In genomic region chr11:117144477-117145392, GRCh38 we compare ENCODE assay signal across 1 cellular context.
TF ChIP-seq lines count a peak whose summit lies in the region.

No MANE protein-coding gene starts in this region.

TF ChIP-seq in HepG2, 621 proteins besides CTCF, POLR2A, EP300 and RAD21 (continued from another document):
- peak; percentile 96 for TF ChIP-seq ZNF740 (CRISPR knock-in tag; IDR thresholded peaks at IDR 0.05)
- no peak; the same call in 1 of the 2 replicates for TF ChIP-seq YEATS4 (CRISPR knock-in tag; IDR thresholded peaks at IDR 0.05; ENCODE audit: borderline replicate concordance)
- peak; percentile 32; the same call in 1 of the 2 replicates for TF ChIP-seq PBX2 (CRISPR knock-in tag; IDR thresholded peaks at IDR 0.05)
- 0 out of 2 replicates have a peak, but pooled peaks have one; percentile 46 for TF ChIP-seq CSRNP1 (CRISPR knock-in tag; IDR thresholded peaks at IDR 0.05)
- TF ChIP-seq PAWR (CRISPR knock-in tag; IDR thresholded peaks at IDR 0.05; ENCODE audit: borderline replicate concordance) = no peak
- peak; percentile 8; the same call in 1 of the 2 replicates for TF ChIP-seq GABPB1 (CRISPR knock-in tag; IDR thresholded peaks at IDR 0.05)
- no peak for TF ChIP-seq ZNF317 (CRISPR knock-in tag; IDR thresholded peaks at IDR 0.05)
- TF ChIP-seq ZNF572 (CRISPR knock-in tag; IDR thresholded peaks at IDR 0.05) = peak; percentile 37; the same call in 1 of the 2 replicates
- TF ChIP-seq KDM5A (IDR thresholded peaks at IDR 0.05; ENCODE audit: borderline replicate concordance, low read length) = peak; percentile 79
- TF ChIP-seq UBTF (CRISPR knock-in tag; IDR thresholded peaks at IDR 0.05) = peak; percentile 28; the same call in 1 of the 2 replicates
- 0 out of 2 replicates have a peak, but pooled peaks have one; percentile 71 for TF ChIP-seq SMYD3 (CRISPR knock-in tag; IDR thresholded peaks at IDR 0.05)
- no peak for TF ChIP-seq ZNF530 (CRISPR knock-in tag; IDR thresholded peaks at IDR 0.05; ENCODE audit: low read depth)
- TF ChIP-seq ZBTB14 (CRISPR knock-in tag; IDR thresholded peaks at IDR 0.05) = peak; percentile 67
- TF ChIP-seq E2F2 (CRISPR knock-in tag; IDR thresholded peaks at IDR 0.05; ENCODE audit: borderline replicate concordance) = 0 out of 2 replicates have a peak, but pooled peaks have one; percentile 45
- TF ChIP-seq ZNF501 (CRISPR knock-in tag; IDR thresholded peaks at IDR 0.05) = 0 out of 2 replicates have a peak, but pooled peaks have one; percentile 32
- peak; percentile 48; the same call in 1 of the 2 replicates for TF ChIP-seq BRD4 (CRISPR knock-in tag; IDR thresholded peaks at IDR 0.05)
- TF ChIP-seq ZBTB1 (CRISPR knock-in tag; IDR thresholded peaks at IDR 0.05; ENCODE audit: borderline replicate concordance) = no peak
- TF ChIP-seq ZFX (CRISPR knock-in tag; IDR thresholded peaks at IDR 0.05; ENCODE audit: low read depth) = peak; percentile 87
- TF ChIP-seq ZNF205 (CRISPR knock-in tag; IDR thresholded peaks at IDR 0.05) = no peak
- TF ChIP-seq NR1H2 (CRISPR knock-in tag; IDR thresholded peaks at IDR 0.05; ENCODE audit: borderline replicate concordance, low read depth) = no peak; the same call in 1 of the 2 replicates
- TF ChIP-seq ZNF20 (CRISPR knock-in tag; IDR thresholded peaks at IDR 0.05) = 0 out of 2 replicates have a peak, but pooled peaks have one; percentile 23
- 0 out of 2 replicates have a peak, but pooled peaks have one; percentile 36 for TF ChIP-seq SNAPC5 (CRISPR knock-in tag; IDR thresholded peaks at IDR 0.05; ENCODE audit: borderline replicate concordance)
- 0 out of 2 replicates have a peak, but pooled peaks have one; percentile 72 for TF ChIP-seq TMF1 (CRISPR knock-in tag; IDR thresholded peaks at IDR 0.05; ENCODE audit: low read depth)
- TF ChIP-seq JUNB (CRISPR knock-in tag; IDR thresholded peaks at IDR 0.05; ENCODE audit: borderline replicate concordance) = no peak
- TF ChIP-seq ZFY (CRISPR knock-in tag; IDR thresholded peaks at IDR 0.05) = peak; percentile 91
- 0 out of 2 replicates have a peak, but pooled peaks have one; percentile 18 for TF ChIP-seq POGZ (CRISPR knock-in tag; IDR thresholded peaks at IDR 0.05)
- TF ChIP-seq SIN3A (IDR thresholded peaks at IDR 0.05; ENCODE audit: borderline replicate concordance, low read depth, low read length) = peak; percentile 50; the same call in 1 of the 2 replicates
- 0 out of 2 replicates have a peak, but pooled peaks have one; percentile 53 for TF ChIP-seq MLXIP (CRISPR knock-in tag; IDR thresholded peaks at IDR 0.05; ENCODE audit: borderline replicate concordance)
- TF ChIP-seq ETV6 (CRISPR knock-in tag; conservative IDR thresholded peaks at IDR 0.05) = 0 out of 2 replicates have a peak, but pooled peaks have one; percentile 5
- TF ChIP-seq NR2F6 (IDR thresholded peaks at IDR 0.05) = 0 out of 2 replicates have a peak, but pooled peaks have one; percentile 12
- no peak for TF ChIP-seq NR2F6 (CRISPR knock-in tag; IDR thresholded peaks at IDR 0.05)
- 0 out of 2 replicates have a peak, but pooled peaks have one; percentile 7 for TF ChIP-seq RARA (CRISPR knock-in tag; IDR thresholded peaks at IDR 0.05)
- TF ChIP-seq ZNF687 (CRISPR knock-in tag; IDR thresholded peaks at IDR 0.05) = peak; percentile 2; the same call in 1 of the 2 replicates
- TF ChIP-seq REPIN1 (CRISPR knock-in tag; IDR thresholded peaks at IDR 0.05; ENCODE audit: borderline replicate concordance, low read depth) = 0 out of 2 replicates have a peak, but pooled peaks have one; percentile 20
- peak; percentile 87 for TF ChIP-seq ARID2 (CRISPR knock-in tag; IDR thresholded peaks at IDR 0.05; ENCODE audit: borderline replicate concordance)
- TF ChIP-seq FOSL2 (CRISPR knock-in tag; IDR thresholded peaks at IDR 0.05) = peak; percentile 92
- peak; percentile 85 for TF ChIP-seq PRPF4 (IDR thresholded peaks at IDR 0.05; ENCODE audit: low read depth, low read length, poor library complexity, severe bottlenecking)
- TF ChIP-seq CHD2 (IDR thresholded peaks at IDR 0.05; ENCODE audit: low read depth, low read length) = peak; percentile 54; the same call in 1 of the 2 replicates
- TF ChIP-seq TARDBP (CRISPR knock-in tag; IDR thresholded peaks at IDR 0.05) = 0 out of 2 replicates have a peak, but pooled peaks have one; percentile 53
- 0 out of 2 replicates have a peak, but pooled peaks have one; percentile 32 for TF ChIP-seq ARID3A (IDR thresholded peaks at IDR 0.05; ENCODE audit: low read depth, low read length)
- TF ChIP-seq HNF4G (IDR thresholded peaks at IDR 0.05; ENCODE audit: borderline replicate concordance, low read depth, low read length) = 0 out of 2 replicates have a peak, but pooled peaks have one; percentile 1
- TF ChIP-seq HNF4G (CRISPR knock-in tag; IDR thresholded peaks at IDR 0.05; ENCODE audit: borderline replicate concordance, low read depth) = no peak
TF ChIP-seq in HepG2: peak in this region for 53.
